23 cellular contexts compared by ENCODE assay signal in the genomic region with DNA sequence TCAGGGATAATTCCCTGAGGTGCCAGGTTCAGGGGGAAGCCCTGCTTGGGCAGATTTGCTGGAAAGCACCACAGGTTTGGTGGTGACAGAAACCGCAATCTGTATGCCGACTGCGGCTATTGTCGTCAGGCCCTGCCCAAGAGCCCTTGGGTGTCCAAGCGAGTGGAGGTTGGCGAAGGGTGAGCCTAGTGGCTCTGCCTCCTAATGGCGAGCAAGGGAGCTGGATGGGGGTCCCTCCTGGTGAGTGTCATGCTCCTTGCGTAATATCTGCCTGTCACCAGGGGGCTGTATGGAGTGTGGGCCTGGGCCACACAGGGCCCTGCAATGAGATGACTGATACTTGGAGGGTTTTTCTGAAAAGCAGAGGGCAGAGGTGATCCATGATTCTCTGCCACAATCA.
DNase-seq lines count a peak whose midpoint lies in the region; ATAC-seq, FAIRE-seq and TF ChIP-seq lines count a peak whose summit lies in the region.
"Had no signal": no experiment of that assay in that cellular context is flagged by ENCODE, and none has a peak within 500 bp of the region (broad histone marks: within the 10 kb centered on the region; RNA-seq: fewer than 3 reads in every experiment).

No MANE protein-coding gene starts in this region.

- H3K27ac ChIP-seq in H9 (ENCODE audit: insufficient read length, low read depth, low read length) (no peak overlapping the region), WERI-Rb-1 (no peak overlapping the region), HepG2 (ENCODE audit: extremely low read length, insufficient read depth, low read length) (no peak overlapping the region), neuronal stem cell (replicated peaks; ENCODE audit: low read length) (no peak overlapping the region), aorta (ENCODE audit: low read depth in 1 of 2, low read length in 2 of 2) (no peak overlapping the region)
- H3K27ac ChIP-seq: 22Rv1, BLaER1, C4-2B, GM23248 had no signal

- POLR2A ChIA-PET in HepG2 (lab: Yijun Ruan, JAX) = no interaction called here

- in situ Hi-C loops in HepG2 (cut with HindIII; ENCODE audit: extremely low pct_ligation_motif_present, low pct_unique_long_range_greater_than_20kb) = no loop called here

- ATAC-seq in HepG2 (no peak), aorta (ENCODE audit: low FRiP score) (no peak)
- ATAC-seq: CD8-positive, alpha-beta T cell had no signal

- peaks cover 54% of the 10 kb centered on the region for H3K27me3 Mint-ChIP-seq in H9 (ENCODE audit: low read depth)
- H3K27me3 Mint-ChIP-seq: CD4-positive, CD25-positive, alpha-beta regulatory T cell had no signal

- TF ChIP-seq RAD21 in HepG2 (CRISPR knock-in tag; IDR thresholded peaks at IDR 0.05) = no peak

- H3K56ac ChIP-seq in H9 (ENCODE audit: insufficient read length, low read depth, low read length) = no peak overlapping the region

- CTCF ChIA-PET in HepG2 (lab: Yijun Ruan, JAX; ENCODE audit: low intra/inter-chr PET ratio, low total read pairs) = no interaction called here

- H3K14ac ChIP-seq in H9 (ENCODE audit: insufficient read depth, low read length) (no peak overlapping the region), neuronal stem cell (ENCODE audit: low read length) (no peak overlapping the region)

- H4K91ac ChIP-seq in H9 (ENCODE audit: insufficient read length, low read depth, low read length) (no peak overlapping the region), neuronal stem cell (ENCODE audit: low read depth, low read length, poor library complexity) (no peak overlapping the region)

- H2BK15ac ChIP-seq in H9 (ENCODE audit: low read depth, low read length) (no peak overlapping the region), neuronal stem cell (ENCODE audit: low read length) (no peak overlapping the region)

- H2BK120ac ChIP-seq in H9 (ENCODE audit: low read depth, low read length, poor library complexity, severe bottlenecking) = no peak overlapping the region
- H2BK120ac ChIP-seq in neuronal stem cell (ENCODE audit: low read depth, low read length) = no peak overlapping the region

- peaks cover 24 to 25% of the 10 kb centered on the region in 2 experiments for H3K4me1 Mint-ChIP-seq in H9
- H3K4me1 Mint-ChIP-seq: B cell; CD4-positive, CD25-positive, alpha-beta regulatory T cell had no signal

- no TSS peak for BruUV-seq in HepG2 (replicated peaks; lab: Mats Ljungman, UMichigan)

- H3K4me3 ChIP-seq in WERI-Rb-1 (ENCODE audit: low read depth, low read length) (no peak overlapping the region), HepG2 (replicated peaks in 1 of 3; ENCODE audit: insufficient read depth in 1 of 3, low read depth in 2 of 3, low read length in 3 of 3) (no peak overlapping the region), neuronal stem cell (ENCODE audit: low read length in 2 of 2) (no peak overlapping the region), aorta (ENCODE audit: low read length in 2 of 2) (no peak overlapping the region)
- H3K4me3 ChIP-seq: BLaER1, GM23248, HAP-1 had no signal

- H3K79me2 ChIP-seq in H9 (ENCODE audit: insufficient read depth, low read length) = no peaks in the 10 kb centered on the region
- no peaks in the 10 kb centered on the region for H3K79me2 ChIP-seq in HepG2 (ENCODE audit: insufficient read depth, low read length)

- TF ChIP-seq EP300 in HepG2 (IDR thresholded peaks at IDR 0.05; ENCODE audit: low read depth in 2 of 2, low read length in 2 of 2) (no peak), HepG2 (CRISPR knock-in tag; IDR thresholded peaks at IDR 0.05; ENCODE audit: borderline replicate concordance) (no peak)

- FAIRE-seq in HepG2 (lab: Jason Lieb, UNC) = no peak
- FAIRE-seq: A204.1, G401.6, GM12892 had no signal

- WGBS in H9 (ENCODE audit: extremely low coverage, insufficient read length, low lambda C conversion rate) = no CpG with 5 or more reads among the region's 8 CpGs
- no CpG with 5 or more reads among the region's 8 CpGs for WGBS in HepG2 (ENCODE audit: low lambda C conversion rate)
- WGBS in neuronal stem cell (ENCODE audit: extremely low coverage in 2 of 2, insufficient read length in 2 of 2, insufficient replicate concordance in 1 of 2), 2 donors = no CpG with 5 or more reads among the region's 8 CpGs
- 97 to 98% methylated on average over 8 of the region's 8 CpGs for WGBS in aorta, 2 donors

- no peak overlapping the region for H3K4me2 ChIP-seq in H9 (ENCODE audit: insufficient read depth, insufficient read length, low read length)
- no peak overlapping the region for H3K4me2 ChIP-seq in HepG2 (ENCODE audit: low read depth, low read length)
- H3K4me2 ChIP-seq in neuronal stem cell (ENCODE audit: insufficient read depth, low read length, poor library complexity, severe bottlenecking) = no peak overlapping the region
- H3K4me2 ChIP-seq: BLaER1 had no signal

- H4K8ac ChIP-seq in H9 (replicated peaks; ENCODE audit: insufficient read length, low read depth, low read length) (no peak overlapping the region), neuronal stem cell (ENCODE audit: low read depth, low read length) (no peak overlapping the region)

- H3K23ac ChIP-seq in H9 (ENCODE audit: insufficient read length, low read depth, low read length) (no peak overlapping the region), neuronal stem cell (ENCODE audit: low read depth, low read length, poor library complexity) (no peak overlapping the region)

- no peak overlapping the region for H4K5ac ChIP-seq in H9 (ENCODE audit: insufficient read length, low read depth, low read length)

- H3K79me1 ChIP-seq in H9 (ENCODE audit: insufficient read depth, low read depth, low read length, poor library complexity, severe bottlenecking) = no peaks in the 10 kb centered on the region
- H3K79me1 ChIP-seq in neuronal stem cell (ENCODE audit: low read depth, low read length) = no peaks in the 10 kb centered on the region

- H3K36me3 ChIP-seq in WERI-Rb-1 = no peaks in the 10 kb centered on the region
- H3K36me3 ChIP-seq in HepG2 (replicated peaks in 1 of 2; ENCODE audit: control insufficient read depth in 1 of 2, insufficient read depth in 2 of 2, low read length in 2 of 2) = no peaks in the 10 kb centered on the region
- no peaks in the 10 kb centered on the region for H3K36me3 ChIP-seq in neuronal stem cell (replicated peaks in 1 of 2; ENCODE audit: control insufficient read depth in 2 of 2, insufficient read depth in 2 of 2, low read length in 2 of 2)
- H3K36me3 ChIP-seq in aorta (ENCODE audit: control insufficient read depth in 1 of 2, insufficient read depth in 2 of 2, low read length in 1 of 2) = no peaks in the 10 kb centered on the region
- H3K36me3 ChIP-seq: BLaER1, HAP-1 had no signal

- H2BK20ac ChIP-seq in H9 (ENCODE audit: low read depth, low read length, poor library complexity, severe bottlenecking) = no peak overlapping the region

- H3K27ac Mint-ChIP-seq in H9 = no peak overlapping the region
- H3K27ac Mint-ChIP-seq: B cell; CD4-positive, CD25-positive, alpha-beta regulatory T cell; CD8-positive, alpha-beta T cell; HFFc6 had no signal

- H2BK5ac ChIP-seq in H9 (ENCODE audit: insufficient read length, low read length) (no peak overlapping the region), neuronal stem cell (ENCODE audit: low read length) (no peak overlapping the region)

- TF ChIP-seq CTCF in H9 (conservative IDR thresholded peaks at IDR 0.05) (peak; percentile 25; the same call in 1 of the 3 replicates), WERI-Rb-1 (IDR thresholded peaks at IDR 0.05; ENCODE audit: low read depth, low read length) (peak; percentile 19; the same call in 1 of the 2 replicates), HepG2 (CRISPR knock-in tag; IDR thresholded peaks at IDR 0.05) (no peak)

- H3K18ac ChIP-seq in H9 (ENCODE audit: insufficient read length, low read depth, low read length) (no peak overlapping the region), neuronal stem cell (ENCODE audit: low read length) (peak overlapping the region; percentile 33)

- no peak overlapping the region for H3T11ph ChIP-seq in H9 (ENCODE audit: low read length)

- no peaks in the 10 kb centered on the region for H3K9me3 Mint-ChIP-seq in H9
- H3K9me3 Mint-ChIP-seq: CD8-positive, alpha-beta T cell; HFFc6 had no signal

- H3K9ac ChIP-seq in H9 (ENCODE audit: extremely low read depth, insufficient read length, low read length) = no peak overlapping the region
- no peak overlapping the region for H3K9ac ChIP-seq in HepG2 (ENCODE audit: insufficient read depth, low read depth, low read length)
- H3K9ac ChIP-seq in neuronal stem cell (ENCODE audit: low read depth, low read length, poor library complexity) = no peak overlapping the region
- H3K9ac ChIP-seq: BLaER1, GM23248 had no signal

- TF ChIP-seq POLR2A in HepG2 (IDR thresholded peaks at IDR 0.05; ENCODE audit: insufficient read depth in 1 of 2, low read depth in 2 of 2, low read length in 2 of 2) = no peak

- H3K4me3 Mint-ChIP-seq in H9 = no peak overlapping the region
- H3K4me3 Mint-ChIP-seq: B cell; CD4-positive, CD25-positive, alpha-beta regulatory T cell; CD8-positive, alpha-beta T cell; HFFc6 had no signal

- H3K27me3 ChIP-seq in H9 (ENCODE audit: insufficient read depth, low read length) = peaks cover 29% of the 10 kb centered on the region
- no peaks in the 10 kb centered on the region for H3K27me3 ChIP-seq in WERI-Rb-1 (ENCODE audit: insufficient read depth, low read depth, severe bottlenecking)
- H3K27me3 ChIP-seq in HepG2 (ENCODE audit: control insufficient read depth in 1 of 2, insufficient read depth in 2 of 2, low read length in 2 of 2) = peaks cover 0 to 4% of the 10 kb centered on the region in 2 experiments; a peak in 2 of 5 replicates
- no peaks in the 10 kb centered on the region for H3K27me3 ChIP-seq in neuronal stem cell (ENCODE audit: control insufficient read depth in 3 of 3, insufficient read depth in 3 of 3, low read depth in 1 of 3, low read length in 3 of 3)
- no peaks in the 10 kb centered on the region for H3K27me3 ChIP-seq in aorta (ENCODE audit: control insufficient read depth in 1 of 2, insufficient read depth in 2 of 2, low read length in 1 of 2)
- H3K27me3 ChIP-seq: BLaER1 had no signal

- no peak overlapping the region for H2AK5ac ChIP-seq in H9 (ENCODE audit: insufficient read length, low read length)
- H2AK5ac ChIP-seq in neuronal stem cell (ENCODE audit: low read depth, low read length) = no peak overlapping the region

- H2AFZ ChIP-seq in H9 (ENCODE audit: low read length) = no peak overlapping the region
- no peak overlapping the region for H2AFZ ChIP-seq in HepG2 (ENCODE audit: low read length)
- H2AFZ ChIP-seq in neuronal stem cell (ENCODE audit: low read length) = no peak overlapping the region
- H2AFZ ChIP-seq: GM23248 had no signal

- H4K20me1 ChIP-seq in H9 (ENCODE audit: control insufficient read depth, insufficient read depth, insufficient read length) (no peaks in the 10 kb centered on the region), HepG2 (ENCODE audit: insufficient read depth, low read length) (no peaks in the 10 kb centered on the region)
- H4K20me1 ChIP-seq: BLaER1 had no signal

- H2BK12ac ChIP-seq in H9 (ENCODE audit: insufficient read length, low read depth, low read length) (no peak overlapping the region), neuronal stem cell (ENCODE audit: low read length) (no peak overlapping the region)

- H3K23me2 ChIP-seq in H9 (ENCODE audit: insufficient read length, low read depth, low read length, poor library complexity, severe bottlenecking) = no peaks in the 10 kb centered on the region

- intact Hi-C loops in HepG2 (cut with micrococcal nuclease; ENCODE audit: unreplicated experiment) = no loop called here
- intact Hi-C loops in aorta (cut with DNase I) = no loop called here

- H3K4ac ChIP-seq in H9 (ENCODE audit: low read depth, low read length) = no peak overlapping the region
- no peak overlapping the region for H3K4ac ChIP-seq in neuronal stem cell (ENCODE audit: low read length)

- no peaks in the 10 kb centered on the region for H3K36me3 Mint-ChIP-seq in H9 (ENCODE audit: insufficient read depth in 1 of 3, low read depth in 3 of 3)
- H3K36me3 Mint-ChIP-seq: CD4-positive, CD25-positive, alpha-beta regulatory T cell; CD8-positive, alpha-beta T cell had no signal

- H3K4me1 ChIP-seq in H9 (ENCODE audit: insufficient read depth, low read length) (peaks cover 6% of the 10 kb centered on the region; the same call in 1 of the 2 replicates), HepG2 (ENCODE audit: insufficient read depth, low read length) (no peaks in the 10 kb centered on the region), neuronal stem cell (ENCODE audit: control insufficient read depth in 2 of 2, insufficient read depth in 1 of 2, low read depth in 1 of 2, low read length in 2 of 2) (peaks cover 0 to 10% of the 10 kb centered on the region in 2 donors), aorta (ENCODE audit: control insufficient read depth in 1 of 2, insufficient read depth in 2 of 2, low read length in 2 of 2) (no peaks in the 10 kb centered on the region)
- H3K4me1 ChIP-seq: BLaER1, Caco-2, HAP-1 had no signal

- DNase-seq in H9 = no peak
- no peak for DNase-seq in WERI-Rb-1
- no peak for DNase-seq in HepG2 (ENCODE audit: low spot score)
- DNase-seq in neuronal stem cell (ENCODE audit: low spot score) = no peak
- DNase-seq in SW480 (ENCODE audit: low spot score) = no peak
- DNase-seq in activated naive CD4-positive, alpha-beta T cell treated with Interleukin-2 at 50 U/mL for 16 hours = no peak
- no peak for DNase-seq in aorta
- DNase-seq in activated CD4-positive, alpha-beta T cell treated with anti-CD3 and anti-CD28 coated beads for 1 hour = no peak
- DNase-seq: Caco-2; CD4-positive, CD25-positive, alpha-beta regulatory T cell; CD8-positive, alpha-beta T cell; DMS153; DND-41; GM23248; HFFc6 had no signal

- H3K9me3 ChIP-seq in H9 (ENCODE audit: control insufficient read depth, low read depth, low read length) (no peaks in the 10 kb centered on the region), WERI-Rb-1 (ENCODE audit: severe bottlenecking) (no peaks in the 10 kb centered on the region), HepG2 (ENCODE audit: low read length) (no peaks in the 10 kb centered on the region), neuronal stem cell (replicated peaks in 1 of 2; ENCODE audit: control insufficient read depth in 2 of 2, insufficient read depth in 1 of 2, low read depth in 1 of 2, low read length in 2 of 2) (no peaks in the 10 kb centered on the region), aorta (ENCODE audit: control insufficient read depth, low read length) (no peaks in the 10 kb centered on the region)
- H3K9me3 ChIP-seq: Caco-2, HAP-1 had no signal
